Comparison of ENCODE assay signal across 16 cellular contexts in genomic region chr6:38283734-38284362, GRCh38.
DNase-seq lines count a peak whose midpoint lies in the region; ATAC-seq and TF ChIP-seq lines count a peak whose summit lies in the region.
"Had no signal": no experiment of that assay in that cellular context is flagged by ENCODE, and none has a peak within 500 bp of the region (broad histone marks: within the 10 kb centered on the region; RNA-seq: fewer than 3 reads in every experiment).

No MANE protein-coding gene starts in this region.

- H3K36me3 ChIP-seq in Loucy (ENCODE audit: insufficient read depth, low read length) = no peaks in the 10 kb centered on the region
- H3K36me3 ChIP-seq in skeletal muscle satellite cell (ENCODE audit: insufficient read depth, low read length) = no peaks in the 10 kb centered on the region
- H3K36me3 ChIP-seq in mucosa of descending colon (ENCODE audit: low read depth) = no peaks in the 10 kb centered on the region
- H3K36me3 ChIP-seq: tibial nerve had no signal

- H3K4me1 Mint-ChIP-seq in activated CD4-positive, alpha-beta memory T cell treated with anti-CD3 and anti-CD28 coated beads for 36 hours (ENCODE audit: low read depth) = peaks cover 16% of the 10 kb centered on the region
- peaks cover 11% of the 10 kb centered on the region for H3K4me1 Mint-ChIP-seq in activated CD4-positive, alpha-beta memory T cell treated with anti-CD3 and anti-CD28 coated beads, Interleukin-2, amount 10 ng/mL, durations not matched to agents 7 days and 5 days
- H3K4me1 Mint-ChIP-seq in central memory CD8-positive, alpha-beta T cell = peaks cover 18% of the 10 kb centered on the region

- H3K4me3 ChIP-seq in Loucy (ENCODE audit: low read length, poor library complexity, severe bottlenecking) = peak overlapping the region; percentile 30
- H3K4me3 ChIP-seq in skeletal muscle satellite cell (ENCODE audit: low read length) = no peak overlapping the region
- H3K4me3 ChIP-seq in mucosa of descending colon = no peak overlapping the region
- H3K4me3 ChIP-seq: lower lobe of right lung, tibial nerve had no signal

- no peaks in the 10 kb centered on the region for H3K27me3 Mint-ChIP-seq in activated CD4-positive, alpha-beta memory T cell treated with anti-CD3 and anti-CD28 coated beads for 36 hours
- H3K27me3 Mint-ChIP-seq in activated CD4-positive, alpha-beta memory T cell treated with anti-CD3 and anti-CD28 coated beads, Interleukin-2, amount 10 ng/mL, durations not matched to agents 7 days and 5 days = no peaks in the 10 kb centered on the region
- H3K27me3 Mint-ChIP-seq in central memory CD8-positive, alpha-beta T cell = no peaks in the 10 kb centered on the region

- peak; percentile 23 for DNase-seq in activated CD4-positive, alpha-beta memory T cell treated with anti-CD3 and anti-CD28 coated beads for 36 hours
- DNase-seq in activated CD4-positive, alpha-beta memory T cell treated with anti-CD3 and anti-CD28 coated beads, Interleukin-2, amount 10 ng/mL, durations not matched to agents 7 days and 5 days = no peak
- DNase-seq in central memory CD8-positive, alpha-beta T cell (ENCODE audit: low spot score in 2 of 2) = no peak
- DNase-seq in mucosa of descending colon (no peak), HUDEP-2 (lab: John Stamatoyannopoulos, UW; ENCODE audit: unreplicated experiment in 76 of 76) (no peak), GM13976 (ENCODE audit: low spot score) (no peak)
- DNase-seq: activated gamma-delta T cell treated with Interleukin-2 at 50 U/mL for 16 hours, lower lobe of right lung, NCI-H1930, NCI-H69, nephron progenitor cell, T-helper 9 cell had no signal

- TF ChIP-seq CTCF in Loucy (conservative IDR thresholded peaks at IDR 0.05; ENCODE audit: low read length) (no peak), mucosa of descending colon (IDR thresholded peaks at IDR 0.05) (no peak), GM13976 (IDR thresholded peaks at IDR 0.05; ENCODE audit: borderline replicate concordance, control extremely low read depth, extremely low read depth, insufficient read depth, missing control alignments) (no peak)

- in situ Hi-C loops in GM13976 (cut with MboI; ENCODE audit: low sequenced_read_pairs, unreplicated experiment) = no loop called here

- H3K9me3 Mint-ChIP-seq in activated CD4-positive, alpha-beta memory T cell treated with anti-CD3 and anti-CD28 coated beads for 36 hours = no peaks in the 10 kb centered on the region
- peaks cover 2% of the 10 kb centered on the region for H3K9me3 Mint-ChIP-seq in activated CD4-positive, alpha-beta memory T cell treated with anti-CD3 and anti-CD28 coated beads, Interleukin-2, amount 10 ng/mL, durations not matched to agents 7 days and 5 days
- H3K9me3 Mint-ChIP-seq in central memory CD8-positive, alpha-beta T cell = peaks cover 6% of the 10 kb centered on the region
- H3K9me3 Mint-ChIP-seq: brain, nephron progenitor cell had no signal

- ATAC-seq in central memory CD8-positive, alpha-beta T cell (replicated peaks; ENCODE audit: extremely low read depth, poor library complexity, severe bottlenecking) = no peak
- ATAC-seq in mucosa of descending colon = no peak
- ATAC-seq: lower lobe of right lung had no signal

- CTCF ChIA-PET in activated CD4-positive, alpha-beta memory T cell treated with anti-CD3 and anti-CD28 coated beads for 36 hours (lab: Charles Lee) = no interaction called here
- CTCF ChIA-PET in activated CD4-positive, alpha-beta memory T cell treated with anti-CD3 and anti-CD28 coated beads, Interleukin-2, amount 10 ng/mL, durations not matched to agents 7 days and 5 days (lab: Charles Lee) = no interaction called here

- H3K4me1 ChIP-seq in Loucy (ENCODE audit: insufficient read depth, low read length, poor library complexity, severe bottlenecking) = peaks cover 80% of the 10 kb centered on the region
- H3K4me1 ChIP-seq in skeletal muscle satellite cell (ENCODE audit: control insufficient read depth, insufficient read depth, low read length) = peaks cover 26% of the 10 kb centered on the region
- no peaks in the 10 kb centered on the region for H3K4me1 ChIP-seq in mucosa of descending colon (ENCODE audit: low read depth)
- H3K4me1 ChIP-seq: lower lobe of right lung had no signal

- no peaks in the 10 kb centered on the region for H4K20me1 ChIP-seq in Loucy (ENCODE audit: insufficient read depth, low read length, poor library complexity, severe bottlenecking)

- intact Hi-C loops in activated CD4-positive, alpha-beta memory T cell treated with anti-CD3 and anti-CD28 coated beads for 36 hours (cut with micrococcal nuclease) = no loop called here
- intact Hi-C loops in mucosa of descending colon (cut with DNase I, micrococcal nuclease) = no loop called here

- POLR2A ChIA-PET in activated CD4-positive, alpha-beta memory T cell treated with anti-CD3 and anti-CD28 coated beads for 36 hours (lab: Charles Lee) = no interaction called here
- POLR2A ChIA-PET in activated CD4-positive, alpha-beta memory T cell treated with anti-CD3 and anti-CD28 coated beads, Interleukin-2, amount 10 ng/mL, durations not matched to agents 7 days and 5 days (lab: Charles Lee) = no interaction called here

- H3K27me3 ChIP-seq in Loucy (ENCODE audit: insufficient read depth, low read length, poor library complexity, severe bottlenecking) (no peaks in the 10 kb centered on the region), skeletal muscle satellite cell (ENCODE audit: control insufficient read depth, insufficient read depth, low read length) (no peaks in the 10 kb centered on the region)
- H3K27me3 ChIP-seq: tibial nerve had no signal

- H2AFZ ChIP-seq in Loucy (ENCODE audit: low read length) = no peak overlapping the region

- no peaks in the 10 kb centered on the region for H3K79me2 ChIP-seq in Loucy (ENCODE audit: insufficient read depth, low read length)

- no peak overlapping the region for H3K27ac Mint-ChIP-seq in activated CD4-positive, alpha-beta memory T cell treated with anti-CD3 and anti-CD28 coated beads for 36 hours
- no peak overlapping the region for H3K27ac Mint-ChIP-seq in activated CD4-positive, alpha-beta memory T cell treated with anti-CD3 and anti-CD28 coated beads, Interleukin-2, amount 10 ng/mL, durations not matched to agents 7 days and 5 days
- H3K27ac Mint-ChIP-seq in central memory CD8-positive, alpha-beta T cell (ENCODE audit: low read depth) = peak overlapping the region; percentile 23
- H3K27ac Mint-ChIP-seq: brain, nephron progenitor cell had no signal

- H3K36me3 Mint-ChIP-seq in activated CD4-positive, alpha-beta memory T cell treated with anti-CD3 and anti-CD28 coated beads for 36 hours = peaks cover 19% of the 10 kb centered on the region
- peaks cover 3% of the 10 kb centered on the region for H3K36me3 Mint-ChIP-seq in activated CD4-positive, alpha-beta memory T cell treated with anti-CD3 and anti-CD28 coated beads, Interleukin-2, amount 10 ng/mL, durations not matched to agents 7 days and 5 days (ENCODE audit: low read depth)
- H3K36me3 Mint-ChIP-seq in central memory CD8-positive, alpha-beta T cell (ENCODE audit: insufficient read depth) = peaks cover 10% of the 10 kb centered on the region

- H3K9me3 ChIP-seq in Loucy (ENCODE audit: insufficient read depth, low read depth, low read length) (no peaks in the 10 kb centered on the region), skeletal muscle satellite cell (replicated peaks; ENCODE audit: low read length) (no peaks in the 10 kb centered on the region), mucosa of descending colon (no peaks in the 10 kb centered on the region)
- H3K9me3 ChIP-seq: lower lobe of right lung, tibial nerve had no signal

- no peak overlapping the region for H3K4me3 Mint-ChIP-seq in activated CD4-positive, alpha-beta memory T cell treated with anti-CD3 and anti-CD28 coated beads for 36 hours
- no peak overlapping the region for H3K4me3 Mint-ChIP-seq in activated CD4-positive, alpha-beta memory T cell treated with anti-CD3 and anti-CD28 coated beads, Interleukin-2, amount 10 ng/mL, durations not matched to agents 7 days and 5 days
- H3K4me3 Mint-ChIP-seq in central memory CD8-positive, alpha-beta T cell = no peak overlapping the region
- H3K4me3 Mint-ChIP-seq: brain, nephron progenitor cell had no signal

- H3K4me2 ChIP-seq in Loucy (ENCODE audit: low read depth, low read length, poor library complexity, severe bottlenecking) = peak overlapping the region; percentile 69
- peak overlapping the region; percentile 18 for H3K4me2 ChIP-seq in skeletal muscle satellite cell (ENCODE audit: low read length)

- H3K9ac ChIP-seq in Loucy (ENCODE audit: low read depth, low read length, poor library complexity, severe bottlenecking) (peak overlapping the region; percentile 69), skeletal muscle satellite cell (ENCODE audit: low read depth, low read length) (no peak overlapping the region)

- H3K9me2 ChIP-seq in Loucy (replicated peaks; ENCODE audit: low read depth, low read length) = no peaks in the 10 kb centered on the region

- H3F3A ChIP-seq in Loucy (ENCODE audit: low read depth) = peaks cover 6% of the 10 kb centered on the region; the same call in 1 of the 2 replicates
